In genomic region chr7:73560035-73560835, GRCh38 we compare ENCODE assay signal across 8 cellular contexts. TPM values are rescaled to one million over a fixed set of nuclear protein-coding genes. Genes with fewer than 3 reads are reported as not detected.
DNase-seq lines count a peak whose midpoint lies in the region; ATAC-seq, FAIRE-seq and TF ChIP-seq lines count a peak whose summit lies in the region.

No MANE protein-coding gene starts in this region.

- no peak for FAIRE-seq in bronchial epithelial cell (lab: Jason Lieb, UNC)

- H3K4me1 Mint-ChIP-seq in activated T-cell treated with anti-CD3 and anti-CD28 coated beads, Interleukin-2, amount 50 U/mL, for 4 hours (ENCODE audit: low read depth), result peaks cover 16% of the 10 kb centered on the region

- H3K27me3 ChIP-seq in bronchial epithelial cell (ENCODE audit: control insufficient read depth, insufficient read depth, low read length) (no peaks in the 10 kb centered on the region), skeletal muscle tissue (ENCODE audit: control insufficient read depth in 3 of 3, insufficient read depth in 3 of 3, low read length in 3 of 3) (no peaks in the 10 kb centered on the region)

- H3K36me3 Mint-ChIP-seq in activated T-cell treated with anti-CD3 and anti-CD28 coated beads, Interleukin-2, amount 50 U/mL, for 4 hours (ENCODE audit: insufficient read depth), result no peaks in the 10 kb centered on the region

- no peaks in the 10 kb centered on the region for H3K36me3 ChIP-seq in bronchial epithelial cell (ENCODE audit: control insufficient read depth, insufficient read depth, low read length)
- H3K36me3 ChIP-seq in skeletal muscle tissue (ENCODE audit: control insufficient read depth in 3 of 3, insufficient read depth in 3 of 3, low read length in 3 of 3), result no peaks in the 10 kb centered on the region

- H3K27me3 Mint-ChIP-seq in activated T-cell treated with anti-CD3 and anti-CD28 coated beads, Interleukin-2, amount 50 U/mL, for 4 hours (ENCODE audit: low read depth), result no peaks in the 10 kb centered on the region

- TF ChIP-seq CTCF in bronchial epithelial cell (IDR thresholded peaks at IDR 0.05; ENCODE audit: insufficient read depth, low read length, severe bottlenecking), result no peak

- peak overlapping the region; percentile 77 for H3K27ac ChIP-seq in skeletal muscle tissue (ENCODE audit: low read depth, low read length)

- H3K9ac ChIP-seq in skeletal muscle tissue (ENCODE audit: low read depth in 1 of 3, low read length in 3 of 3), result peak overlapping the region in 2 of 3 donors; percentile 0 to 33

- H3K4me3 Mint-ChIP-seq in activated T-cell treated with anti-CD3 and anti-CD28 coated beads, Interleukin-2, amount 50 U/mL, for 4 hours, result peak overlapping the region; percentile 11

- H3K4me3 ChIP-seq in bronchial epithelial cell (ENCODE audit: low read depth, low read length) (no peak overlapping the region), skeletal muscle tissue (ENCODE audit: low read length in 3 of 3) (peak overlapping the region in 1 of 3 donors; percentile 13)

- ATAC-seq in activated T-cell treated with anti-CD3 and anti-CD28 coated beads, Interleukin-2, amount 50 U/mL, for 4 hours, result no peak
- ATAC-seq in GM21367 (IDR thresholded peaks at IDR 0.05; ENCODE audit: unreplicated experiment) (no peak), GM18861 (IDR thresholded peaks at IDR 0.05; ENCODE audit: unreplicated experiment) (no peak)

- H3K9me3 ChIP-seq in skeletal muscle tissue (ENCODE audit: control insufficient read depth in 3 of 3, low read length in 3 of 3), result no peaks in the 10 kb centered on the region

- H3K4me1 ChIP-seq in skeletal muscle tissue (ENCODE audit: control insufficient read depth in 3 of 3, insufficient read depth in 3 of 3, low read length in 3 of 3), result peaks cover 19 to 34% (median 25%) of the 10 kb centered on the region in 3 donors

- DNase-seq in activated T-cell treated with anti-CD3 and anti-CD28 coated beads, Interleukin-2, amount 50 U/mL, for 4 hours, result no peak
- DNase-seq in activated T-cell treated with anti-CD3 and anti-CD28 coated beads for 4 hours, result no peak
- peak; percentile 65 for DNase-seq in NCI-H1694 treated with DMSO at 0.1 percent for 48 hours (lab: John Stamatoyannopoulos, UW)
- DNase-seq in bronchial epithelial cell (ENCODE audit: low read depth), result peak; percentile 77
- DNase-seq in effector CD8-positive, alpha-beta T cell (lab: John Stamatoyannopoulos, UW), result no peak

- no peaks in the 10 kb centered on the region for H3K9me3 Mint-ChIP-seq in activated T-cell treated with anti-CD3 and anti-CD28 coated beads, Interleukin-2, amount 50 U/mL, for 4 hours

RNA-seq across cellular contexts. Expression of gene BCL7B, which starts 2.7 kb away (rescaled TPM):
- 10 to 100 TPM; 74.8 to 76.3 (median 74.9) TPM for total RNA-seq in activated T-cell treated with anti-CD3 and anti-CD28 coated beads, Interleukin-2, amount 50 U/mL, for 4 hours
- total RNA-seq in bronchial epithelial cell (21.3 and 23.6 TPM in 2 replicates), skeletal muscle tissue (6.8 TPM)

RNA-seq across cellular contexts. Expression of gene TBL2, which starts 18.1 kb away (rescaled TPM):
- total RNA-seq in activated T-cell treated with anti-CD3 and anti-CD28 coated beads, Interleukin-2, amount 50 U/mL, for 4 hours, result 10 to 100 TPM; 34.0 to 42.6 (median 42.1) TPM
- 63.4 and 78.7 TPM in 2 replicates for total RNA-seq in bronchial epithelial cell
- 54.8 TPM for total RNA-seq in skeletal muscle tissue

RNA-seq across cellular contexts. Expression of gene BAZ1B, which starts 38.1 kb away (rescaled TPM):
- total RNA-seq in activated T-cell treated with anti-CD3 and anti-CD28 coated beads, Interleukin-2, amount 50 U/mL, for 4 hours, result 10 to 100 TPM; 86.5 to 93.5 (median 93.3) TPM
- total RNA-seq in bronchial epithelial cell, result 42.4 and 55.8 TPM in 2 replicates
- total RNA-seq in skeletal muscle tissue, result 38.1 TPM

Comparison
In these comparisons a context has a peak if more than half of its experiments do, and no peak if none do; other contexts are left out.
1. DNase-seq: peak in NCI-H1694 treated with DMSO at 0.1 percent for 48 hours (single experiment) and bronchial epithelial cell (single experiment); none in activated T-cell treated with anti-CD3 and anti-CD28 coated beads, Interleukin-2, amount 50 U/mL, for 4 hours (single experiment), activated T-cell treated with anti-CD3 and anti-CD28 coated beads for 4 hours (single experiment) and effector CD8-positive, alpha-beta T cell (single experiment).